25 cellular contexts compared by ENCODE assay signal in the genomic region with DNA sequence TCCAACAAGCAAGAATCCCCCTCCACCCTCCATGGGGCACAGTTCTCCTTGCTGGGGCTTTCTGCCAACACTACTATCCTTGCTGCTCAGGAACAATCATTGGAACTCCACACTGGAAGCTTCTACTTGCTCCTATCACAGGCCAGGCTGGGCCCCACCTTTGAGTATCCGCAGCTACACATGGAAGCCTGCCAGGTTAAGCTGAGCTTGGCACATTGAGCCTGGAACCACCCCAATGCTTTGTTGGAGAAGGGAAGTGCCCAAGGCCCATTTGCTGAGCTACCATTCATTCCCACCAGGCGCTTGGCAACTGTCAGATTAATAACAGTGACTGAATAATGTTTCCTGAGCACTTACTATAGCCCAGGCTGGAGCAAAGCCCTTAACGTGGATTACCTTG.
DNase-seq lines count a peak whose midpoint lies in the region; ATAC-seq and TF ChIP-seq lines count a peak whose summit lies in the region.
"Had no signal": no experiment of that assay in that cellular context is flagged by ENCODE, and none has a peak within 500 bp of the region (broad histone marks: within the 10 kb centered on the region; RNA-seq: fewer than 3 reads in every experiment).

No MANE protein-coding gene starts in this region.

- TF ChIP-seq EP300 in transverse colon (IDR thresholded peaks at IDR 0.05; ENCODE audit: low read depth), result no peak

- TF ChIP-seq CTCF in RWPE2 (IDR thresholded peaks at IDR 0.05; ENCODE audit: poor library complexity, severe bottlenecking) (no peak), transverse colon (IDR thresholded peaks at IDR 0.05) (no peak)

- peak; percentile 4; the same call in 1 of the 3 replicates for ATAC-seq in RWPE2 (ENCODE audit: low read depth)
- peak; percentile 55 to 76 for ATAC-seq in left cardiac atrium
- no peak for ATAC-seq in HG03108 (IDR thresholded peaks at IDR 0.05; ENCODE audit: unreplicated experiment)
- no peak for ATAC-seq in GM19463 (IDR thresholded peaks at IDR 0.05; ENCODE audit: unreplicated experiment)
- ATAC-seq: gastroesophageal sphincter; stimulated activated naive CD8-positive, alpha-beta T cell treated with anti-CD3 and anti-CD28 coated beads, Interleukin-15, amount 100 ng/mL, for 72 hours; T-cell had no signal

- H3K27me3 ChIP-seq in RWPE2 (ENCODE audit: insufficient read depth, poor library complexity, severe bottlenecking) (no peaks in the 10 kb centered on the region), transverse colon (no peaks in the 10 kb centered on the region), SJCRH30 (peaks cover 5% of the 10 kb centered on the region; the same call in 1 of the 2 replicates)
- H3K27me3 ChIP-seq: gastroesophageal sphincter, sigmoid colon, tibial nerve had no signal

- H3K4me1 ChIP-seq in RWPE2 (ENCODE audit: insufficient read depth, poor library complexity, severe bottlenecking) (peaks cover 5% of the 10 kb centered on the region), transverse colon (no peaks in the 10 kb centered on the region), SJCRH30 (0 out of 2 replicates have a peak, but pooled peaks cover 1% of the 10 kb centered on the region)
- H3K4me1 ChIP-seq: gastroesophageal sphincter, sigmoid colon, tibial nerve had no signal

- intact Hi-C loops in left cardiac atrium (cut with DNase I) (no loop called here), transverse colon (cut with DNase I; ENCODE audit: low total_unique reads) (no loop called here)

- no peaks in the 10 kb centered on the region for H3K9me3 ChIP-seq in RWPE2 (ENCODE audit: severe bottlenecking)
- H3K9me3 ChIP-seq in transverse colon, result no peaks in the 10 kb centered on the region
- no peaks in the 10 kb centered on the region for H3K9me3 ChIP-seq in SJCRH30 (replicated peaks)
- H3K9me3 ChIP-seq: gastroesophageal sphincter, sigmoid colon, tibial nerve had no signal

- H3K27ac ChIP-seq in RWPE2 (ENCODE audit: poor library complexity, severe bottlenecking) (no peak overlapping the region), transverse colon (no peak overlapping the region), SJCRH30 (no peak overlapping the region)
- H3K27ac ChIP-seq: gastroesophageal sphincter, parathyroid adenoma, sigmoid colon, tibial nerve had no signal

- in situ Hi-C loops in transverse colon (cut with MboI; ENCODE audit: low pct_ligation_motif_present in 1 of 4, low pct_unique_long_range_greater_than_20kb in 1 of 4, low sequenced_read_pairs in 3 of 4), result no loop called here

- DNase-seq in NCI-H2227 (lab: John Stamatoyannopoulos, UW; ENCODE audit: unreplicated experiment) (peak; percentile 37), NCI-H2227 treated with DMSO at 0.1 percent for 48 hours (lab: John Stamatoyannopoulos, UW) (no peak), RWPE2 (ENCODE audit: low spot score) (no peak), left cardiac atrium (peak; percentile 72), transverse colon (peak; percentile 19), SJCRH30 (no peak)
- DNase-seq: 8988T; activated CD4-positive, alpha-beta memory T cell treated with anti-CD3 and anti-CD28 coated beads for 36 hours; activated CD4-positive, CD25-positive, alpha-beta regulatory T cell; activated effector memory CD4-positive, alpha-beta T cell treated with Interleukin-2 at 50 U/mL for 16 hours; AML-193; CD4-positive, alpha-beta memory T cell; DMS153; effector memory CD4-positive, alpha-beta T cell; GOT3; NCI-H2171 treated with DMSO at 0.1 percent for 48 hours; sigmoid colon; stimulated activated naive CD8-positive, alpha-beta T cell treated with anti-CD3 and anti-CD28 coated beads, Interleukin-15, amount 100 ng/mL, for 72 hours; T-cell had no signal

- H3K36me3 ChIP-seq in RWPE2 (ENCODE audit: low read depth), result no peaks in the 10 kb centered on the region
- H3K36me3 ChIP-seq in transverse colon, result no peaks in the 10 kb centered on the region
- no peaks in the 10 kb centered on the region for H3K36me3 ChIP-seq in SJCRH30
- H3K36me3 ChIP-seq: gastroesophageal sphincter, sigmoid colon, tibial nerve had no signal

- TF ChIP-seq POLR2A in transverse colon (IDR thresholded peaks at IDR 0.05), result no peak

- WGBS in transverse colon (ENCODE audit: low coverage in 1 of 2), 2 donors, result 49% methylated on average over 3 of the region's 3 CpGs; no CpG with 5 or more reads in 1 of the 2 donors

- H3K4me3 ChIP-seq in RWPE2 (ENCODE audit: severe bottlenecking) (no peak overlapping the region), transverse colon (no peak overlapping the region), SJCRH30 (no peak overlapping the region)
- H3K4me3 ChIP-seq: gastroesophageal sphincter, lung, sigmoid colon, tibial nerve had no signal

Comparison
In these comparisons a context has a peak if more than half of its experiments do, and no peak if none do; other contexts are left out.
1. DNase-seq: peak in NCI-H2227 (single experiment), left cardiac atrium (single experiment) and transverse colon (single experiment); none in NCI-H2227 treated with DMSO at 0.1 percent for 48 hours (single experiment), RWPE2 (single experiment) and SJCRH30 (0 of 2).
2. ATAC-seq: peak in RWPE2 (single experiment) and left cardiac atrium (2 of 2); none in HG03108 (single experiment) and GM19463 (single experiment).